Comparison of ENCODE assay signal across 14 cellular contexts in the genomic region with DNA sequence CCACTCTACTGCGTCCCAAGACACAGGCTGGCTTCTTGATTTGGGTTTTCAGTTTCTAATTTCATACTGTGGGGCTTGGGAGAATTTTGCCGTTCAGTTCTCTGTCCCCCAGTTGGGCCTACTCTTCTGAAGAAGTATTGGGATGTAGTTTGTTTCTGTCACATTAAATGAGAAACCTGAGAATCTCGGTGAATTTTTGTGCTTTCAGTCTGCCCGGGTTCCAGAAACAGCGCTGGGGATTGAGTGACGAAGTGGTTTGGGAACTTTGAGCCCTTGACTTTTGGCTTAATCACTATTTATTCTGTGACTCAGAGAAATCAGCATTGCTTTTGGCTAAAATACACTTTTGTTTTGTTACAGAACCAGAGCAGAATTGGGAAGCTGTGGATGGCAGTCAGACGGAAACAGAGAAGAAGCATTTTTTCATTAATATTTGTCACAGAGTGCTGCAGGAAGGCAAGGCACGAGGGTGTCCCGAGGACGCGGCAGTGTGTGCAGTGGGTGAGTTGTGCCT.
DNase-seq lines count a peak whose midpoint lies in the region; ATAC-seq, FAIRE-seq and TF ChIP-seq lines count a peak whose summit lies in the region.
"Had no signal": no experiment of that assay in that cellular context is flagged by ENCODE, and none has a peak within 500 bp of the region (broad histone marks: within the 10 kb centered on the region; RNA-seq: fewer than 3 reads in every experiment).

No MANE protein-coding gene starts in this region.

- H3K27ac Mint-ChIP-seq in CD4-positive, CD25-positive, alpha-beta regulatory T cell, result peak overlapping the region in 2 of 3 donors; percentile 12 to 79

- no peaks in the 10 kb centered on the region for H3K27me3 Mint-ChIP-seq in CD4-positive, CD25-positive, alpha-beta regulatory T cell

- H3K4me1 ChIP-seq in CD4-positive, CD25-positive, alpha-beta regulatory T cell (ENCODE audit: control insufficient read depth, insufficient read depth, low read length, poor library complexity, severe bottlenecking), result peaks cover 7% of the 10 kb centered on the region
- peaks cover 7 to 20% (median 7%) of the 10 kb centered on the region in 3 donors for H3K4me1 ChIP-seq in pancreas

- TF ChIP-seq CTCF in RWPE1 (conservative IDR thresholded peaks at IDR 0.05; ENCODE audit: low read depth), result no peak
- no peak for TF ChIP-seq CTCF in fibroblast of mammary gland (conservative IDR thresholded peaks at IDR 0.05; ENCODE audit: control insufficient read depth, insufficient read depth, low read depth, low read length)
- TF ChIP-seq CTCF in pancreas (IDR thresholded peaks at IDR 0.05), result no peak

- no peaks in the 10 kb centered on the region for H3K9me3 ChIP-seq in CD4-positive, CD25-positive, alpha-beta regulatory T cell (ENCODE audit: control insufficient read depth in 2 of 2, low read length in 2 of 2)
- H3K9me3 ChIP-seq in pancreas, result no peaks in the 10 kb centered on the region

- no peak overlapping the region for H3K27ac ChIP-seq in CD4-positive, CD25-positive, alpha-beta regulatory T cell (ENCODE audit: insufficient read depth, low read length, poor library complexity, severe bottlenecking)
- peak overlapping the region; percentile 98 for H3K27ac ChIP-seq in RWPE1
- H3K27ac ChIP-seq in pancreas, result peak overlapping the region in 1 of 4 donors; percentile 48
- H3K27ac ChIP-seq: C4-2B, SK-N-MC had no signal

- 58 to 60% methylated on average over 11 of the region's 11 CpGs for WGBS in pancreas, 2 donors

- no peak overlapping the region for H3K4me3 ChIP-seq in CD4-positive, CD25-positive, alpha-beta regulatory T cell (ENCODE audit: low read depth, low read length)
- H3K4me3 ChIP-seq in fibroblast of mammary gland (ENCODE audit: control insufficient read depth, low read depth, low read length) (peak overlapping the region; percentile 21), pancreas (no peak overlapping the region)
- H3K4me3 ChIP-seq: SK-N-MC had no signal

- no peaks in the 10 kb centered on the region for H3K9me3 Mint-ChIP-seq in CD4-positive, CD25-positive, alpha-beta regulatory T cell
- H3K9me3 Mint-ChIP-seq: activated T-cell treated with anti-CD3 and anti-CD28 coated beads, Interleukin-2, amount 50 U/mL, for 4 hours had no signal

- H3K27me3 ChIP-seq in CD4-positive, CD25-positive, alpha-beta regulatory T cell (ENCODE audit: control insufficient read depth, insufficient read depth, low read length), result no peaks in the 10 kb centered on the region
- no peaks in the 10 kb centered on the region for H3K27me3 ChIP-seq in pancreas

- peaks cover 65% of the 10 kb centered on the region for H3K36me3 Mint-ChIP-seq in CD4-positive, CD25-positive, alpha-beta regulatory T cell

- peaks cover 0 to 24% (median 13%) of the 10 kb centered on the region in 4 donors for H3K4me1 Mint-ChIP-seq in CD4-positive, CD25-positive, alpha-beta regulatory T cell

- no peak overlapping the region for H3K4me3 Mint-ChIP-seq in CD4-positive, CD25-positive, alpha-beta regulatory T cell
- H3K4me3 Mint-ChIP-seq: activated T-cell treated with anti-CD3 and anti-CD28 coated beads, Interleukin-2, amount 50 U/mL, for 4 hours had no signal

- peaks cover 82% of the 10 kb centered on the region for H3K36me3 ChIP-seq in CD4-positive, CD25-positive, alpha-beta regulatory T cell (ENCODE audit: control insufficient read depth, insufficient read depth, low read length)
- peaks cover 6 to 53% (median 13%) of the 10 kb centered on the region in 3 donors for H3K36me3 ChIP-seq in pancreas

- intact Hi-C loops in pancreas (cut with DNase I), result no loop called here

- no peak for DNase-seq in CD4-positive, CD25-positive, alpha-beta regulatory T cell
- DNase-seq in RWPE1 (ENCODE audit: low spot score) (peak; percentile 63), fibroblast of mammary gland (ENCODE audit: low read depth) (peak; percentile 86), pancreas (peak in 1 of 6 donors; percentile 29), epidermal melanocyte (ENCODE audit: insufficient read length, low spot score) (no peak)
- DNase-seq: activated T-cell treated with anti-CD3 and anti-CD28 coated beads, Interleukin-2, amount 50 U/mL, for 4 hours; cerebellar nuclear complex; mesendoderm; NCI-H1417 treated with DMSO at 0.1 percent for 48 hours had no signal

- POLR2A ChIA-PET in RWPE1 (lab: Yijun Ruan, JAX; ENCODE audit: low non-redundant PET), result no interaction called here

- no peak for ATAC-seq in CD4-positive, CD25-positive, alpha-beta regulatory T cell (ENCODE audit: low read depth in 2 of 2)
- ATAC-seq in pancreas (peak; percentile 39 to 77 (median 68)), GM18867 (IDR thresholded peaks at IDR 0.05; ENCODE audit: unreplicated experiment) (no peak), HG03135 (IDR thresholded peaks at IDR 0.05; ENCODE audit: unreplicated experiment) (no peak), GM19397 (IDR thresholded peaks at IDR 0.05; ENCODE audit: unreplicated experiment) (no peak)
- ATAC-seq: activated T-cell treated with anti-CD3 and anti-CD28 coated beads, Interleukin-2, amount 50 U/mL, for 4 hours had no signal

- CTCF ChIA-PET in RWPE1 (lab: Yijun Ruan, JAX), result interaction anchor here (0.7 kb wide), 1 partner anchor 301 kb away, joined by 3 read pairs; no protein-coding TSS in a partner anchor

- no peak for FAIRE-seq in pancreas (lab: Jason Lieb, UNC)

Comparison
In these comparisons a context has a peak if more than half of its experiments do, and no peak if none do; other contexts are left out.
1. ATAC-seq: peak in pancreas (4 of 4); none in CD4-positive, CD25-positive, alpha-beta regulatory T cell (0 of 2), GM18867 (single experiment), HG03135 (single experiment) and GM19397 (single experiment).
2. DNase-seq: peak in RWPE1 (single experiment) and fibroblast of mammary gland (single experiment); none in CD4-positive, CD25-positive, alpha-beta regulatory T cell (0 of 3) and epidermal melanocyte (single experiment).